In the genomic region with DNA sequence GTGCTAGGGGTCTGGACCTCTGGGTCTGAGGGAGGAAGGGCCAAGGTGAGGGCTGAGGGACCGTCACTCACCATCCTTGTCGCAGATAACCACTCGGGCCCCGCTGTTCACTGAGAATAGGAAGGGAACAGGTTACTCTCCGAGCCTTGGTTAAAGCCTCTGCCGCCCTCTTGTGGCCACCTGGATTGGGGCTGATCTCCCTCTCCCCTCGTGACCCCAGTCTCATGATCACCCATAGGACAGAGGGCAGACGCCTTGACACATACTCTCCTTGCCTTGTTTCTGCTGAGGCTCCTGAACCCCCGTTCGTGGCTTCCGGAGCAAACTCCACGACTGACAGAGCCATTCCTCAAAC, we compare ENCODE assay signal across 1 cellular context.
TF ChIP-seq lines count a peak whose summit lies in the region.

No MANE protein-coding gene starts in this region.

TF ChIP-seq in HepG2, 621 proteins besides CTCF, POLR2A, EP300 and RAD21 (continued from another document and continues in another):
- TF ChIP-seq, protein P1, sequence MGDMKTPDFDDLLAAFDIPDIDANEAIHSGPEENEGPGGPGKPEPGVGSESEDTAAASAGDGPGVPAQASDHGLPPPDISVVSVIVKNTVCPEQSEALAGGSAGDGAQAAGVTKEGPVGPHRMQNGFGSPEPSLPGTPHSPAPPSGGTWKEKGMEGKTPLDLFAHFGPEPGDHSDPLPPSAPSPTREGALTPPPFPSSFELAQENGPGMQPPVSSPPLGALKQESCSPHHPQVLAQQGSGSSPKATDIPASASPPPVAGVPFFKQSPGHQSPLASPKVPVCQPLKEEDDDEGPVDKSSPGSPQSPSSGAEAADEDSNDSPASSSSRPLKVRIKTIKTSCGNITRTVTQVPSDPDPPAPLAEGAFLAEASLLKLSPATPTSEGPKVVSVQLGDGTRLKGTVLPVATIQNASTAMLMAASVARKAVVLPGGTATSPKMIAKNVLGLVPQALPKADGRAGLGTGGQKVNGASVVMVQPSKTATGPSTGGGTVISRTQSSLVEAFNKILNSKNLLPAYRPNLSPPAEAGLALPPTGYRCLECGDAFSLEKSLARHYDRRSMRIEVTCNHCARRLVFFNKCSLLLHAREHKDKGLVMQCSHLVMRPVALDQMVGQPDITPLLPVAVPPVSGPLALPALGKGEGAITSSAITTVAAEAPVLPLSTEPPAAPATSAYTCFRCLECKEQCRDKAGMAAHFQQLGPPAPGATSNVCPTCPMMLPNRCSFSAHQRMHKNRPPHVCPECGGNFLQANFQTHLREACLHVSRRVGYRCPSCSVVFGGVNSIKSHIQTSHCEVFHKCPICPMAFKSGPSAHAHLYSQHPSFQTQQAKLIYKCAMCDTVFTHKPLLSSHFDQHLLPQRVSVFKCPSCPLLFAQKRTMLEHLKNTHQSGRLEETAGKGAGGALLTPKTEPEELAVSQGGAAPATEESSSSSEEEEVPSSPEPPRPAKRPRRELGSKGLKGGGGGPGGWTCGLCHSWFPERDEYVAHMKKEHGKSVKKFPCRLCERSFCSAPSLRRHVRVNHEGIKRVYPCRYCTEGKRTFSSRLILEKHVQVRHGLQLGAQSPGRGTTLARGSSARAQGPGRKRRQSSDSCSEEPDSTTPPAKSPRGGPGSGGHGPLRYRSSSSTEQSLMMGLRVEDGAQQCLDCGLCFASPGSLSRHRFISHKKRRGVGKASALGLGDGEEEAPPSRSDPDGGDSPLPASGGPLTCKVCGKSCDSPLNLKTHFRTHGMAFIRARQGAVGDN (CRISPR knock-in tag; IDR thresholded peaks at IDR 0.05) = peak; percentile 58; the same call in 1 of the 2 replicates
- TF ChIP-seq DPF2 (CRISPR knock-in tag; IDR thresholded peaks at IDR 0.05; ENCODE audit: borderline replicate concordance, low read depth) (no peak), POLR2AphosphoS5 (IDR thresholded peaks at IDR 0.05; ENCODE audit: low read depth, low read length) (no peak), ZMYM4 (CRISPR knock-in tag; IDR thresholded peaks at IDR 0.05) (peak; percentile 39; the same call in 1 of the 2 replicates), ELF3 (CRISPR knock-in tag; IDR thresholded peaks at IDR 0.05) (0 out of 2 replicates have a peak, but pooled peaks have one; percentile 31), CHD2 (IDR thresholded peaks at IDR 0.05; ENCODE audit: low read depth, low read length) (no peak), MIXL1 (CRISPR knock-in tag; IDR thresholded peaks at IDR 0.05) (no peak), GPN1 (CRISPR knock-in tag; IDR thresholded peaks at IDR 0.05; ENCODE audit: borderline replicate concordance) (no peak), TEAD2 (CRISPR knock-in tag; IDR thresholded peaks at IDR 0.05) (no peak), ZNF616 (CRISPR knock-in tag; IDR thresholded peaks at IDR 0.05; ENCODE audit: low read depth) (no peak), SMC3 (IDR thresholded peaks at IDR 0.05; ENCODE audit: low read length) (peak; percentile 97), ATRX (CRISPR knock-in tag; IDR thresholded peaks at IDR 0.05; ENCODE audit: borderline replicate concordance) (no peak), ZIK1 (CRISPR knock-in tag; IDR thresholded peaks at IDR 0.05; ENCODE audit: borderline replicate concordance, low read depth) (no peak; the same call in 1 of the 2 replicates), CREB1 (IDR thresholded peaks at IDR 0.05) (no peak), CREB1 (CRISPR knock-in tag; IDR thresholded peaks at IDR 0.05) (no peak), TBX2 (CRISPR knock-in tag; IDR thresholded peaks at IDR 0.05; ENCODE audit: borderline replicate concordance) (0 out of 2 replicates have a peak, but pooled peaks have one; percentile 33), ZMAT3 (CRISPR knock-in tag; conservative IDR thresholded peaks at IDR 0.05) (no peak), NCOA5 (CRISPR knock-in tag; IDR thresholded peaks at IDR 0.05) (no peak), RFXAP (CRISPR knock-in tag; IDR thresholded peaks at IDR 0.05; ENCODE audit: borderline replicate concordance) (no peak), KAT8 (CRISPR knock-in tag; IDR thresholded peaks at IDR 0.05) (no peak), GABPA (IDR thresholded peaks at IDR 0.05; ENCODE audit: low read depth, low read length) (no peak), GABPA (CRISPR knock-in tag; IDR thresholded peaks at IDR 0.05; ENCODE audit: low read depth) (no peak), PITX1 (CRISPR knock-in tag; IDR thresholded peaks at IDR 0.05) (peak; percentile 62; the same call in 1 of the 2 replicates), IRF2 (CRISPR knock-in tag; IDR thresholded peaks at IDR 0.05) (peak; percentile 63; the same call in 1 of the 2 replicates), KMT2B (CRISPR knock-in tag; IDR thresholded peaks at IDR 0.05) (no peak), ZNF652 (CRISPR knock-in tag; IDR thresholded peaks at IDR 0.05; ENCODE audit: borderline replicate concordance, low read depth) (peak; percentile 40; the same call in 1 of the 2 replicates), NR2F2 (IDR thresholded peaks at IDR 0.05; ENCODE audit: borderline replicate concordance, low read depth) (peak; percentile 33; the same call in 1 of the 2 replicates), KDM2A (CRISPR knock-in tag; IDR thresholded peaks at IDR 0.05; ENCODE audit: borderline replicate concordance, low read depth) (peak; percentile 80; the same call in 1 of the 2 replicates), ZSCAN29 (CRISPR knock-in tag; conservative IDR thresholded peaks at IDR 0.05) (no peak), NONO (IDR thresholded peaks at IDR 0.05) (no peak), NONO (CRISPR knock-in tag; conservative IDR thresholded peaks at IDR 0.05) (no peak), KAT2B (IDR thresholded peaks at IDR 0.05; ENCODE audit: borderline replicate concordance, low read depth, low read length) (no peak), SMARCE1 (IDR thresholded peaks at IDR 0.05; ENCODE audit: borderline replicate concordance) (no peak)
- TF ChIP-seq, protein P2, sequence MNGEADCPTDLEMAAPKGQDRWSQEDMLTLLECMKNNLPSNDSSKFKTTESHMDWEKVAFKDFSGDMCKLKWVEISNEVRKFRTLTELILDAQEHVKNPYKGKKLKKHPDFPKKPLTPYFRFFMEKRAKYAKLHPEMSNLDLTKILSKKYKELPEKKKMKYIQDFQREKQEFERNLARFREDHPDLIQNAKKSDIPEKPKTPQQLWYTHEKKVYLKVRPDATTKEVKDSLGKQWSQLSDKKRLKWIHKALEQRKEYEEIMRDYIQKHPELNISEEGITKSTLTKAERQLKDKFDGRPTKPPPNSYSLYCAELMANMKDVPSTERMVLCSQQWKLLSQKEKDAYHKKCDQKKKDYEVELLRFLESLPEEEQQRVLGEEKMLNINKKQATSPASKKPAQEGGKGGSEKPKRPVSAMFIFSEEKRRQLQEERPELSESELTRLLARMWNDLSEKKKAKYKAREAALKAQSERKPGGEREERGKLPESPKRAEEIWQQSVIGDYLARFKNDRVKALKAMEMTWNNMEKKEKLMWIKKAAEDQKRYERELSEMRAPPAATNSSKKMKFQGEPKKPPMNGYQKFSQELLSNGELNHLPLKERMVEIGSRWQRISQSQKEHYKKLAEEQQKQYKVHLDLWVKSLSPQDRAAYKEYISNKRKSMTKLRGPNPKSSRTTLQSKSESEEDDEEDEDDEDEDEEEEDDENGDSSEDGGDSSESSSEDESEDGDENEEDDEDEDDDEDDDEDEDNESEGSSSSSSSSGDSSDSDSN (CRISPR knock-in tag; IDR thresholded peaks at IDR 0.05) = 0 out of 2 replicates have a peak, but pooled peaks have one; percentile 28
- TF ChIP-seq, protein P3, sequence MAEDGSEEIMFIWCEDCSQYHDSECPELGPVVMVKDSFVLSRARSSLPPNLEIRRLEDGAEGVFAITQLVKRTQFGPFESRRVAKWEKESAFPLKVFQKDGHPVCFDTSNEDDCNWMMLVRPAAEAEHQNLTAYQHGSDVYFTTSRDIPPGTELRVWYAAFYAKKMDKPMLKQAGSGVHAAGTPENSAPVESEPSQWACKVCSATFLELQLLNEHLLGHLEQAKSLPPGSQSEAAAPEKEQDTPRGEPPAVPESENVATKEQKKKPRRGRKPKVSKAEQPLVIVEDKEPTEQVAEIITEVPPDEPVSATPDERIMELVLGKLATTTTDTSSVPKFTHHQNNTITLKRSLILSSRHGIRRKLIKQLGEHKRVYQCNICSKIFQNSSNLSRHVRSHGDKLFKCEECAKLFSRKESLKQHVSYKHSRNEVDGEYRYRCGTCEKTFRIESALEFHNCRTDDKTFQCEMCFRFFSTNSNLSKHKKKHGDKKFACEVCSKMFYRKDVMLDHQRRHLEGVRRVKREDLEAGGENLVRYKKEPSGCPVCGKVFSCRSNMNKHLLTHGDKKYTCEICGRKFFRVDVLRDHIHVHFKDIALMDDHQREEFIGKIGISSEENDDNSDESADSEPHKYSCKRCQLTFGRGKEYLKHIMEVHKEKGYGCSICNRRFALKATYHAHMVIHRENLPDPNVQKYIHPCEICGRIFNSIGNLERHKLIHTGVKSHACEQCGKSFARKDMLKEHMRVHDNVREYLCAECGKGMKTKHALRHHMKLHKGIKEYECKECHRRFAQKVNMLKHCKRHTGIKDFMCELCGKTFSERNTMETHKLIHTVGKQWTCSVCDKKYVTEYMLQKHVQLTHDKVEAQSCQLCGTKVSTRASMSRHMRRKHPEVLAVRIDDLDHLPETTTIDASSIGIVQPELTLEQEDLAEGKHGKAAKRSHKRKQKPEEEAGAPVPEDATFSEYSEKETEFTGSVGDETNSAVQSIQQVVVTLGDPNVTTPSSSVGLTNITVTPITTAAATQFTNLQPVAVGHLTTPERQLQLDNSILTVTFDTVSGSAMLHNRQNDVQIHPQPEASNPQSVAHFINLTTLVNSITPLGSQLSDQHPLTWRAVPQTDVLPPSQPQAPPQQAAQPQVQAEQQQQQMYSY (CRISPR knock-in tag; IDR thresholded peaks at IDR 0.05) = no peak
- TF ChIP-seq, protein P4, sequence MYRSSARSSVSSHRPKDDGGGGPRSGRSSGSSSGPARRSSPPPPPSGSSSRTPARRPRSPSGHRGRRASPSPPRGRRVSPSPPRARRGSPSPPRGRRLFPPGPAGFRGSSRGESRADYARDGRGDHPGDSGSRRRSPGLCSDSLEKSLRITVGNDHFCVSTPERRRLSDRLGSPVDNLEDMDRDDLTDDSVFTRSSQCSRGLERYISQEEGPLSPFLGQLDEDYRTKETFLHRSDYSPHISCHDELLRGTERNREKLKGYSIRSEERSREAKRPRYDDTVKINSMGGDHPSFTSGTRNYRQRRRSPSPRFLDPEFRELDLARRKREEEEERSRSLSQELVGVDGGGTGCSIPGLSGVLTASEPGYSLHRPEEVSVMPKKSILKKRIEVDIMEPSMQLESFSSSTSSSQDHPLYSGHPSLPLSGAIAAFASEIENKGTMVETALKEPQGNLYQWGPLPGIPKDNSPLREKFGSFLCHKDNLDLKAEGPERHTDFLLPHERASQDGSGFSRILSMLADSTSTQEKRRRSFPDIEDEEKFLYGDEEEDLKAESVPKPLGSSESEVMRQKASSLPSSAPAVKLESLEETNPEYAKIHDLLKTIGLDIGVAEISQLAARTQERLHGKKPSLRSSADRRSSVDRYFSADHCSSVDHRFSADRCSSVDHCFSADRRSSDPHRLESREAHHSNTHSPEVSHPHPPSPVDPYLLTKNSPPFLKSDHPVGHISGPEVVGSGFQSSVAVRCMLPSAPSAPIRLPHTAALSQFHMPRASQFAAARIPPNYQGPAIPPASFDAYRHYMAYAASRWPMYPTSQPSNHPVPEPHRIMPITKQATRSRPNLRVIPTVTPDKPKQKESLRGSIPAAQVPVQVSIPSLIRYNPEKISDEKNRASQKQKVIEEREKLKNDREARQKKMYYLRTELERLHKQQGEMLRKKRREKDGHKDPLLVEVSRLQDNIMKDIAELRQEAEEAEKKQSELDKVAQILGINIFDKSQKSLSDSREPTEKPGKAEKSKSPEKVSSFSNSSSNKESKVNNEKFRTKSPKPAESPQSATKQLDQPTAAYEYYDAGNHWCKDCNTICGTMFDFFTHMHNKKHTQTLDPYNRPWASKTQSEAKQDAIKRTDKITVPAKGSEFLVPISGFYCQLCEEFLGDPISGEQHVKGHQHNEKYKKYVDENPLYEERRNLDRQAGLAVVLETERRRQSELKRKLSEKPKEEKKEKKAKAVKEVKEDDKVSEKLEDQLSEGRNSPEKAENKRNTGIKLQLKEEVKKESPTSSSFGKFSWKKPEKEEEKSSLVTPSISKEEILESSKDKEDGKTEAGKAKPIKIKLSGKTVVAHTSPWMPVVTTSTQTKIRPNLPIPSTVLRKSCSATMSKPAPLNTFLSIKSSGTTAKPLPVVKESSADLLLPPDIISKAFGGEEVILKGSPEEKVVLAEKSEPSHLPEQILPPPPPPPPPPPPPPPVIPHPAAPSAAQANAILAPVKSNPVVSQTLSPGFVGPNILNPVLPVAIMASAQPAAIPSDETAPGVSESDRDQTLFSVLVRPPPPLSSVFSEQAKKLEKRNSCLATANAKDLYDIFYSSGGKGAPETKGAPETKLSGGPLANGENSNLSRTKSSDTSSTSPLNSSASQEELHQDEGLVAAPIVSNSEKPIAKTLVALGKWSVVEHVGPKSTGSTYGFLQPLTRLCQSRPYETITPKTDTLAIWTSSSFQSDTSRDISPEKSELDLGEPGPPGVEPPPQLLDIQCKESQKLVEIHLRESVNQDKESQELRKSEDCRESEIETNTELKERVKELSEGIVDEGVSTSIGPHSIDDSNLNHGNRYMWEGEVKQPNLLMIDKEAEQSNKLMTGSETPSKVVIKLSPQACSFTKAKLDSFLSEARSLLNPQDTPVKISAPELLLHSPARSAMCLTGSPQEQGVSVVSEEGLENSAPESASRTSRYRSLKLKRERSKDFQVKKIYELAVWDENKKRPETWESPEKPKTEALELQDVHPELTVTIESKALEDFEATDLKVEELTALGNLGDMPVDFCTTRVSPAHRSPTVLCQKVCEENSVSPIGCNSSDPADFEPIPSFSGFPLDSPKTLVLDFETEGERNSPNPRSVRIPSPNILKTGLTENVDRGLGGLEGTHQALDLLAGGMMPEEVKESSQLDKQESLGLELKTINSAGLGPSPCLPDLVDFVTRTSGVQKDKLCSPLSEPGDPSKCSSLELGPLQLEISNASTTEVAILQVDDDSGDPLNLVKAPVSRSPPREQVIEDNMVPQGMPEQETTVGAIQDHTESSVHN (CRISPR knock-in tag; IDR thresholded peaks at IDR 0.05) = no peak
- TF ChIP-seq, protein P5, sequence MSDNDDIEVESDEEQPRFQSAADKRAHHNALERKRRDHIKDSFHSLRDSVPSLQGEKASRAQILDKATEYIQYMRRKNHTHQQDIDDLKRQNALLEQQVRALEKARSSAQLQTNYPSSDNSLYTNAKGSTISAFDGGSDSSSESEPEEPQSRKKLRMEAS (IDR thresholded peaks at IDR 0.05) = peak; percentile 28; the same call in 1 of the 2 replicates
- TF ChIP-seq, protein P6, sequence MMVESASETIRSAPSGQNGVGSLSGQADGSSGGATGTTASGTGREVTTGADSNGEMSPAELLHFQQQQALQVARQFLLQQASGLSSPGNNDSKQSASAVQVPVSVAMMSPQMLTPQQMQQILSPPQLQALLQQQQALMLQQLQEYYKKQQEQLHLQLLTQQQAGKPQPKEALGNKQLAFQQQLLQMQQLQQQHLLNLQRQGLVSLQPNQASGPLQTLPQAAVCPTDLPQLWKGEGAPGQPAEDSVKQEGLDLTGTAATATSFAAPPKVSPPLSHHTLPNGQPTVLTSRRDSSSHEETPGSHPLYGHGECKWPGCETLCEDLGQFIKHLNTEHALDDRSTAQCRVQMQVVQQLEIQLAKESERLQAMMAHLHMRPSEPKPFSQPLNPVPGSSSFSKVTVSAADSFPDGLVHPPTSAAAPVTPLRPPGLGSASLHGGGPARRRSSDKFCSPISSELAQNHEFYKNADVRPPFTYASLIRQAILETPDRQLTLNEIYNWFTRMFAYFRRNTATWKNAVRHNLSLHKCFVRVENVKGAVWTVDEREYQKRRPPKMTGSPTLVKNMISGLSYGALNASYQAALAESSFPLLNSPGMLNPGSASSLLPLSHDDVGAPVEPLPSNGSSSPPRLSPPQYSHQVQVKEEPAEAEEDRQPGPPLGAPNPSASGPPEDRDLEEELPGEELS (CRISPR knock-in tag; IDR thresholded peaks at IDR 0.05) = no peak
